In the genomic region with DNA sequence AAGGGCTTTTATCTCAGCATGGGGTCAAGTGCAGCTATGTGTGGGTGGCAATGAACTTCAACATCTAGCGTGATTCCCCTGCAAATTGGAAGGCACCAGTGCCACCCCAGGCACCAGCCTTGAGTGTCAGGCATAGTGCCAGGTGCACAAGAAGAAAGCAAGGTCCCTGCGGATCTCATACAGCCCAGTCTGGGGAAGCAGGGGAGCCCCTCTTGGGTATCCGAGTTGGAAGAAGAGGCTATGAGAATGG, we compare ENCODE assay signal across 9 cellular contexts.
DNase-seq lines count a peak whose midpoint lies in the region; FAIRE-seq and TF ChIP-seq lines count a peak whose summit lies in the region.
"Had no signal": no experiment of that assay in that cellular context is flagged by ENCODE, and none has a peak within 500 bp of the region (broad histone marks: within the 10 kb centered on the region; RNA-seq: fewer than 3 reads in every experiment).

No MANE protein-coding gene starts in this region.

- no peak for FAIRE-seq in RCC 7860 (lab: Jason Lieb, UNC)
- FAIRE-seq: TTC549 had no signal

- H3K9ac ChIP-seq in Loucy (ENCODE audit: low read depth, low read length, poor library complexity, severe bottlenecking) (peak overlapping the region; percentile 90), neural cell (ENCODE audit: low read length) (peak overlapping the region; percentile 85)

- no peak for TF ChIP-seq EP300 in neural cell (conservative IDR thresholded peaks at IDR 0.05; ENCODE audit: poor library complexity, severe bottlenecking)

- peaks cover 3% of the 10 kb centered on the region; the same call in 1 of the 2 replicates for H3F3A ChIP-seq in Loucy (ENCODE audit: low read depth)
- no peaks in the 10 kb centered on the region for H3F3A ChIP-seq in neural cell (ENCODE audit: insufficient read depth, low read length, poor library complexity, severe bottlenecking)

- no peaks in the 10 kb centered on the region for H4K20me1 ChIP-seq in Loucy (ENCODE audit: insufficient read depth, low read length, poor library complexity, severe bottlenecking)
- H4K20me1 ChIP-seq in neural cell (ENCODE audit: insufficient read depth) = no peaks in the 10 kb centered on the region

- H3K4me1 ChIP-seq in BE2C (peaks cover 18% of the 10 kb centered on the region), Loucy (ENCODE audit: insufficient read depth, low read length, poor library complexity, severe bottlenecking) (peaks cover 24% of the 10 kb centered on the region), ectodermal cell (ENCODE audit: control insufficient read depth, insufficient read depth, low read length) (peaks cover 5% of the 10 kb centered on the region)

- H3K27ac ChIP-seq in ectodermal cell (ENCODE audit: insufficient read depth, low read depth, low read length, poor library complexity, severe bottlenecking) = peak overlapping the region; percentile 31
- H3K27ac ChIP-seq in neural cell (ENCODE audit: low read length) = peak overlapping the region; percentile 87

- 13 to 19% methylated on average over 3 of the region's 3 CpGs for WGBS in ectodermal cell, 2 experiments

- no peak for TF ChIP-seq RAD21 in neural cell (conservative IDR thresholded peaks at IDR 0.05)

- no peak for DNase-seq in BE2C
- DNase-seq in stimulated activated naive CD4-positive, alpha-beta T cell (lab: John Stamatoyannopoulos, UW) = no peak
- no peak for DNase-seq in RCC 7860 (ENCODE audit: low spot score)
- no peak for DNase-seq in C1 segment of cervical spinal cord (lab: John Stamatoyannopoulos, UW)
- DNase-seq in NCI-H146 (lab: John Stamatoyannopoulos, UW) = no peak

- H3K9me2 ChIP-seq in Loucy (replicated peaks; ENCODE audit: low read depth, low read length) (no peaks in the 10 kb centered on the region), neural cell (ENCODE audit: insufficient read depth, low read length) (no peaks in the 10 kb centered on the region)

- H3K4me2 ChIP-seq in Loucy (ENCODE audit: low read depth, low read length, poor library complexity, severe bottlenecking) (peak overlapping the region; percentile 94), neural cell (ENCODE audit: low read length) (peak overlapping the region; percentile 65)

- TF ChIP-seq CTCF in BE2C (IDR thresholded peaks at IDR 0.05; ENCODE audit: low read depth, low read length) = no peak
- no peak for TF ChIP-seq CTCF in Loucy (conservative IDR thresholded peaks at IDR 0.05; ENCODE audit: low read length)
- no peak for TF ChIP-seq CTCF in neural cell (IDR thresholded peaks at IDR 0.05; ENCODE audit: poor library complexity, severe bottlenecking)

- H3K9me3 ChIP-seq in BE2C (no peaks in the 10 kb centered on the region), Loucy (ENCODE audit: insufficient read depth, low read depth, low read length) (no peaks in the 10 kb centered on the region), ectodermal cell (ENCODE audit: control insufficient read depth, low read length) (no peaks in the 10 kb centered on the region), neural cell (ENCODE audit: low read length) (no peaks in the 10 kb centered on the region)

- H3K79me2 ChIP-seq in Loucy (ENCODE audit: insufficient read depth, low read length) (no peaks in the 10 kb centered on the region), neural cell (replicated peaks; ENCODE audit: insufficient read depth, low read length) (no peaks in the 10 kb centered on the region)

- H3K4me3 ChIP-seq in BE2C (ENCODE audit: low read depth, low read length) = peak overlapping the region; percentile 47
- peak overlapping the region; percentile 78 for H3K4me3 ChIP-seq in Loucy (ENCODE audit: low read length, poor library complexity, severe bottlenecking)
- H3K4me3 ChIP-seq in ectodermal cell (ENCODE audit: insufficient read depth, low read depth, low read length) = peak overlapping the region; percentile 14
- H3K4me3 ChIP-seq in neural cell (ENCODE audit: low read length) = peak overlapping the region; percentile 69

- H3K27me3 ChIP-seq in BE2C (no peaks in the 10 kb centered on the region), Loucy (ENCODE audit: insufficient read depth, low read length, poor library complexity, severe bottlenecking) (no peaks in the 10 kb centered on the region), ectodermal cell (ENCODE audit: control insufficient read depth, insufficient read depth, low read length, poor library complexity, severe bottlenecking) (no peaks in the 10 kb centered on the region), neural cell (ENCODE audit: insufficient read depth, low read depth, low read length) (no peaks in the 10 kb centered on the region)

- H2AFZ ChIP-seq in Loucy (ENCODE audit: low read length) = peak overlapping the region; percentile 76
- H2AFZ ChIP-seq in neural cell (ENCODE audit: low read depth, low read length) = peak overlapping the region; percentile 53

- H3K36me3 ChIP-seq in BE2C (no peaks in the 10 kb centered on the region; the same call in 1 of the 2 replicates), Loucy (ENCODE audit: insufficient read depth, low read length) (no peaks in the 10 kb centered on the region), ectodermal cell (ENCODE audit: control insufficient read depth, insufficient read depth, low read length) (no peaks in the 10 kb centered on the region), neural cell (ENCODE audit: insufficient read depth, low read length) (no peaks in the 10 kb centered on the region)

TF ChIP-seq in neural cell, 6 proteins besides CTCF, POLR2A, EP300 and RAD21:
- TF ChIP-seq SMC3 (conservative IDR thresholded peaks at IDR 0.05; ENCODE audit: poor library complexity) = no peak
- TF ChIP-seq TAF1 (IDR thresholded peaks at IDR 0.05; ENCODE audit: low read depth) = no peak
- no peak for TF ChIP-seq MXI1 (conservative IDR thresholded peaks at IDR 0.05; ENCODE audit: poor library complexity, severe bottlenecking)
- TF ChIP-seq EZH2 (IDR thresholded peaks at IDR 0.05; ENCODE audit: borderline replicate concordance, insufficient read depth, low read length, poor library complexity, severe bottlenecking) = no peak
- TF ChIP-seq POLR2AphosphoS5 (IDR thresholded peaks at IDR 0.05) = no peak
- TF ChIP-seq, protein P1, sequence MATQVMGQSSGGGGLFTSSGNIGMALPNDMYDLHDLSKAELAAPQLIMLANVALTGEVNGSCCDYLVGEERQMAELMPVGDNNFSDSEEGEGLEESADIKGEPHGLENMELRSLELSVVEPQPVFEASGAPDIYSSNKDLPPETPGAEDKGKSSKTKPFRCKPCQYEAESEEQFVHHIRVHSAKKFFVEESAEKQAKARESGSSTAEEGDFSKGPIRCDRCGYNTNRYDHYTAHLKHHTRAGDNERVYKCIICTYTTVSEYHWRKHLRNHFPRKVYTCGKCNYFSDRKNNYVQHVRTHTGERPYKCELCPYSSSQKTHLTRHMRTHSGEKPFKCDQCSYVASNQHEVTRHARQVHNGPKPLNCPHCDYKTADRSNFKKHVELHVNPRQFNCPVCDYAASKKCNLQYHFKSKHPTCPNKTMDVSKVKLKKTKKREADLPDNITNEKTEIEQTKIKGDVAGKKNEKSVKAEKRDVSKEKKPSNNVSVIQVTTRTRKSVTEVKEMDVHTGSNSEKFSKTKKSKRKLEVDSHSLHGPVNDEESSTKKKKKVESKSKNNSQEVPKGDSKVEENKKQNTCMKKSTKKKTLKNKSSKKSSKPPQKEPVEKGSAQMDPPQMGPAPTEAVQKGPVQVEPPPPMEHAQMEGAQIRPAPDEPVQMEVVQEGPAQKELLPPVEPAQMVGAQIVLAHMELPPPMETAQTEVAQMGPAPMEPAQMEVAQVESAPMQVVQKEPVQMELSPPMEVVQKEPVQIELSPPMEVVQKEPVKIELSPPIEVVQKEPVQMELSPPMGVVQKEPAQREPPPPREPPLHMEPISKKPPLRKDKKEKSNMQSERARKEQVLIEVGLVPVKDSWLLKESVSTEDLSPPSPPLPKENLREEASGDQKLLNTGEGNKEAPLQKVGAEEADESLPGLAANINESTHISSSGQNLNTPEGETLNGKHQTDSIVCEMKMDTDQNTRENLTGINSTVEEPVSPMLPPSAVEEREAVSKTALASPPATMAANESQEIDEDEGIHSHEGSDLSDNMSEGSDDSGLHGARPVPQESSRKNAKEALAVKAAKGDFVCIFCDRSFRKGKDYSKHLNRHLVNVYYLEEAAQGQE (IDR thresholded peaks at IDR 0.05; ENCODE audit: borderline replicate concordance) = no peak

Comparison
In these comparisons a context has a peak if more than half of its experiments do, and no peak if none do; other contexts are left out.
1. H3K4me3 ChIP-seq: peak in every context shown above with its lines; median percentile 78 in Loucy; 69 in neural cell; 47 in BE2C; 14 in ectodermal cell.